Comparison of ENCODE assay signal across 21 cellular contexts in the genomic region with DNA sequence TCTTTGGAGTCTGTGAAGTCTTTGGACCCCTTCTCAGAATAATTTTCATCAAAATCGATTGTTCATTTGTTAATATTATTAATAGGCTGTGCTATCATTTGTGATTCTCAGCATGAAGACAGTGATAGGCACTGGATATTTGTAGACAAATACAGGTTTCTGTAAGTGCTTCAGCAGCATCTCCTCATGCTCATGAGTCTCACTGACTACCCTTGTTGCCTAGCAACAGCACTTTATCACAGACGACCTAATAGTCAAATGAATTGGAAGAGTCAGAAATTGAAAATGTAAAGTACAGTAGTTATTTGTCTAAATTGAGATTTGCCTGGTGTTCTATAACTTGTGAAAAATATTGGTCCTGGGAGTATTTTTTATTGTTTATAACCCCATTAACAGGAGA.
DNase-seq lines count a peak whose midpoint lies in the region; TF ChIP-seq lines count a peak whose summit lies in the region.
"Had no signal": no experiment of that assay in that cellular context is flagged by ENCODE, and none has a peak within 500 bp of the region (broad histone marks: within the 10 kb centered on the region; RNA-seq: fewer than 3 reads in every experiment).

No MANE protein-coding gene starts in this region.

- no peak overlapping the region for H3K27ac ChIP-seq in mammary epithelial cell (ENCODE audit: insufficient read depth, low read depth, low read length)
- H3K27ac ChIP-seq: BLaER1 treated with 17β-estradiol and CSF1 and Interleukin-3, amounts not matched to agents 10 nM and 100 nM; Peyer's patch; testis; uterus had no signal

- dilution Hi-C loops in mammary epithelial cell (cut with HindIII; ENCODE audit: low sequenced_read_pairs): no loop called here

- DNase-seq in NCI-H2196 (lab: John Stamatoyannopoulos, UW; ENCODE audit: unreplicated experiment) (peak; percentile 40), NCI-H2196 treated with DMSO at 0.1 percent for 48 hours (lab: John Stamatoyannopoulos, UW; ENCODE audit: unreplicated experiment) (no peak), NCI-H128 (lab: John Stamatoyannopoulos, UW; ENCODE audit: unreplicated experiment) (peak; percentile 9), NCI-H748 treated with DMSO at 0.1 percent for 48 hours (lab: John Stamatoyannopoulos, UW) (peak; percentile 46), putamen (ENCODE audit: low spot score) (peak; percentile 20), cardiac septum (ENCODE audit: low spot score) (no peak), mammary epithelial cell (no peak), mucosa of gallbladder (ENCODE audit: low spot score) (no peak)
- DNase-seq: activated CD4-positive, alpha-beta T cell treated with anti-CD3 and anti-CD28 coated beads for 1 hour; activated CD8-positive, alpha-beta T cell treated with anti-CD3 and anti-CD28 coated beads for 36 hours; Karpas-422; mucosa of descending colon; MV-4-11; NCI-H2171 treated with DMSO at 0.1 percent for 48 hours; nephron progenitor cell; Peyer's patch; posterior cingulate gyrus; stimulated activated naive CD4-positive, alpha-beta T cell treated with Interleukin-2 at 50 U/mL for 16 hours; testis; uterus had no signal

- CTCF ChIA-PET in mammary epithelial cell (lab: Charles Lee; ENCODE audit: low non-redundant PET): no interaction called here

- no peaks in the 10 kb centered on the region for H3K36me3 ChIP-seq in mammary epithelial cell (ENCODE audit: insufficient read depth, low read length)
- H3K36me3 ChIP-seq: BLaER1 treated with 17β-estradiol and CSF1 and Interleukin-3, amounts not matched to agents 10 nM and 100 nM; Peyer's patch; uterus had no signal

- no peak overlapping the region for H3K4me3 ChIP-seq in mammary epithelial cell (replicated peaks in 1 of 3; ENCODE audit: insufficient read depth in 1 of 3, low read depth in 2 of 3, low read length in 3 of 3)
- H3K4me3 ChIP-seq: BLaER1 treated with 17β-estradiol and CSF1 and Interleukin-3, amounts not matched to agents 10 nM and 100 nM; mucosa of descending colon; Peyer's patch; testis; uterus had no signal

- H2AFZ ChIP-seq in mammary epithelial cell (ENCODE audit: low read depth, low read length): no peak overlapping the region

- TF ChIP-seq CTCF in mammary epithelial cell (conservative IDR thresholded peaks at IDR 0.05 in 1 of 2, IDR thresholded peaks at IDR 0.05 in 1 of 2; ENCODE audit: extremely low read depth in 1 of 2, insufficient read depth in 1 of 2, low read depth in 1 of 2, low read length in 2 of 2): no peak

- no peaks in the 10 kb centered on the region for H3K27me3 ChIP-seq in mammary epithelial cell (ENCODE audit: insufficient read depth, low read length)
- H3K27me3 ChIP-seq: BLaER1 treated with 17β-estradiol and CSF1 and Interleukin-3, amounts not matched to agents 10 nM and 100 nM; Peyer's patch; testis; uterus had no signal

- no peaks in the 10 kb centered on the region for H3K9me3 ChIP-seq in mammary epithelial cell (replicated peaks; ENCODE audit: insufficient read depth, low read length)
- H3K9me3 ChIP-seq: BLaER1 treated with 17β-estradiol and CSF1 and Interleukin-3, amounts not matched to agents 10 nM and 100 nM; mucosa of descending colon; Peyer's patch; testis; uterus had no signal

- in situ Hi-C loops in mammary epithelial cell (cut with MboI; ENCODE audit: low sequenced_read_pairs in 2 of 2): no loop called here

- H3K9ac ChIP-seq in mammary epithelial cell (ENCODE audit: insufficient read depth, low read length): no peak overlapping the region
- H3K9ac ChIP-seq: BLaER1 treated with 17β-estradiol and CSF1 and Interleukin-3, amounts not matched to agents 10 nM and 100 nM had no signal

- H4K20me1 ChIP-seq in mammary epithelial cell (ENCODE audit: insufficient read depth, low read length): no peaks in the 10 kb centered on the region
- H4K20me1 ChIP-seq: BLaER1 treated with 17β-estradiol and CSF1 and Interleukin-3, amounts not matched to agents 10 nM and 100 nM had no signal

- BruUV-seq in mammary epithelial cell (replicated peaks; lab: Mats Ljungman, UMichigan): no TSS peak

- no peaks in the 10 kb centered on the region for H3K79me2 ChIP-seq in mammary epithelial cell (ENCODE audit: insufficient read depth, low read length)

- WGBS in mammary epithelial cell (ENCODE audit: low coverage, missing lambda C conversion rate): 44% methylated on average over 2 of the region's 2 CpGs

- intact Hi-C loops in cardiac septum (cut with DNase I): no loop called here
- intact Hi-C loops in mammary epithelial cell (cut with micrococcal nuclease): no loop called here

- H3K4me2 ChIP-seq in mammary epithelial cell (ENCODE audit: insufficient read depth, low read depth, low read length): no peak overlapping the region
- H3K4me2 ChIP-seq: BLaER1 treated with 17β-estradiol and CSF1 and Interleukin-3, amounts not matched to agents 10 nM and 100 nM had no signal

- H3K4me1 ChIP-seq in mammary epithelial cell (ENCODE audit: insufficient read depth, low read length): no peaks in the 10 kb centered on the region
- H3K4me1 ChIP-seq: Peyer's patch, testis, uterus had no signal

Comparison
In these comparisons a context has a peak if more than half of its experiments do, and no peak if none do; other contexts are left out.
1. DNase-seq: peak in NCI-H2196 (single experiment), NCI-H128 (single experiment), NCI-H748 treated with DMSO at 0.1 percent for 48 hours (single experiment) and putamen (single experiment); none in NCI-H2196 treated with DMSO at 0.1 percent for 48 hours (single experiment), cardiac septum (single experiment), mammary epithelial cell (single experiment) and mucosa of gallbladder (single experiment).